Comparison of ENCODE assay signal across 10 cellular contexts in genomic region chr22:46050916-46051614, GRCh38.
DNase-seq lines count a peak whose midpoint lies in the region; ATAC-seq and TF ChIP-seq lines count a peak whose summit lies in the region.
"Had no signal": no experiment of that assay in that cellular context is flagged by ENCODE, and none has a peak within 500 bp of the region (broad histone marks: within the 10 kb centered on the region; RNA-seq: fewer than 3 reads in every experiment).

No MANE protein-coding gene starts in this region.

- no peak overlapping the region for H3K4me3 ChIP-seq in coronary artery
- H3K4me3 ChIP-seq in mucosa of stomach (ENCODE audit: low read length) = no peak overlapping the region
- H3K4me3 ChIP-seq in thoracic aorta = no peak overlapping the region

- H3K36me3 Mint-ChIP-seq in activated CD4-positive, alpha-beta T cell treated with anti-CD3 and anti-CD28 coated beads, Interleukin-2, amount 10 ng/mL, durations not matched to agents 7 days and 5 days (ENCODE audit: low read depth) = no peaks in the 10 kb centered on the region
- H3K36me3 Mint-ChIP-seq in stimulated activated effector memory CD8-positive, alpha-beta T cell treated with anti-CD3 and anti-CD28 coated beads, Interleukin-12 subunit alpha, Interleukin-12 subunit beta, amount 100 ng/mL, for 72 hours = no peaks in the 10 kb centered on the region

- POLR2A ChIA-PET in activated CD4-positive, alpha-beta T cell treated with anti-CD3 and anti-CD28 coated beads, Interleukin-2, amount 10 ng/mL, durations not matched to agents 7 days and 5 days (lab: Charles Lee) = no interaction called here

- H3K27me3 ChIP-seq in mucosa of stomach (ENCODE audit: control insufficient read depth, insufficient read depth, low read length) (no peaks in the 10 kb centered on the region), thoracic aorta (replicated peaks; ENCODE audit: insufficient read depth) (no peaks in the 10 kb centered on the region)

- no peaks in the 10 kb centered on the region for H3K9me3 ChIP-seq in mucosa of stomach (ENCODE audit: control insufficient read depth, low read length)
- H3K9me3 ChIP-seq in thoracic aorta = no peaks in the 10 kb centered on the region

- ATAC-seq in thoracic aorta (ENCODE audit: insufficient number of reproducible peaks, low FRiP score, low read depth) = no peak
- ATAC-seq in stimulated activated effector memory CD8-positive, alpha-beta T cell treated with anti-CD3 and anti-CD28 coated beads, Interleukin-12 subunit alpha, Interleukin-12 subunit beta, amount 100 ng/mL, for 72 hours = no peak

- H3K36me3 ChIP-seq in mucosa of stomach (ENCODE audit: control insufficient read depth, insufficient read depth, low read length) (no peaks in the 10 kb centered on the region), thoracic aorta (no peaks in the 10 kb centered on the region)

- TF ChIP-seq CTCF in coronary artery (IDR thresholded peaks at IDR 0.05) (no peak), thoracic aorta (IDR thresholded peaks at IDR 0.05) (no peak), GM20000 (IDR thresholded peaks at IDR 0.05; ENCODE audit: extremely low read depth, missing control alignments) (no peak)

- no peak overlapping the region for H3K4me3 Mint-ChIP-seq in activated CD4-positive, alpha-beta T cell treated with anti-CD3 and anti-CD28 coated beads, Interleukin-2, amount 10 ng/mL, durations not matched to agents 7 days and 5 days
- H3K4me3 Mint-ChIP-seq in stimulated activated effector memory CD8-positive, alpha-beta T cell treated with anti-CD3 and anti-CD28 coated beads, Interleukin-12 subunit alpha, Interleukin-12 subunit beta, amount 100 ng/mL, for 72 hours = no peak overlapping the region

- H3K4me1 ChIP-seq in mucosa of stomach (ENCODE audit: control insufficient read depth, insufficient read depth, low read length) = peaks cover 80% of the 10 kb centered on the region
- peaks cover 47 to 84% of the 10 kb centered on the region in 2 donors for H3K4me1 ChIP-seq in thoracic aorta (ENCODE audit: control insufficient read depth in 1 of 2, low read depth in 2 of 2)

- CTCF ChIA-PET in activated CD4-positive, alpha-beta T cell treated with anti-CD3 and anti-CD28 coated beads, Interleukin-2, amount 10 ng/mL, durations not matched to agents 7 days and 5 days (lab: Charles Lee) = interaction anchor here (0.9 to 1.5 kb wide), 3 partner anchors 37 to 45 kb away, joined by 3 to 4 read pairs (median 3); no protein-coding TSS in a partner anchor

- H3K27ac ChIP-seq in coronary artery (peak overlapping the region; percentile 98 to 100), thoracic aorta (peak overlapping the region; percentile 97)

- DNase-seq in activated CD4-positive, alpha-beta T cell treated with anti-CD3 and anti-CD28 coated beads, Interleukin-2, amount 10 ng/mL, durations not matched to agents 7 days and 5 days = no peak
- no peak for DNase-seq in activated CD4-positive, alpha-beta T cell treated with anti-CD3 and anti-CD28 coated beads for 1 hour
- peak; percentile 69 for DNase-seq in coronary artery (ENCODE audit: low spot score)
- no peak for DNase-seq in thoracic aorta (ENCODE audit: low spot score)
- no peak for DNase-seq in GM20000 (ENCODE audit: low spot score)
- DNase-seq in NCI-H2107 (lab: John Stamatoyannopoulos, UW) = no peak
- DNase-seq in stimulated activated effector memory CD8-positive, alpha-beta T cell treated with anti-CD3 and anti-CD28 coated beads, Interleukin-12 subunit alpha, Interleukin-12 subunit beta, amount 100 ng/mL, for 72 hours (ENCODE audit: low spot score in 2 of 2) = no peak
- DNase-seq: KBM-7, NCI-H510A had no signal

- H3K4me1 Mint-ChIP-seq in activated CD4-positive, alpha-beta T cell treated with anti-CD3 and anti-CD28 coated beads, Interleukin-2, amount 10 ng/mL, durations not matched to agents 7 days and 5 days = peaks cover 34% of the 10 kb centered on the region
- H3K4me1 Mint-ChIP-seq in stimulated activated effector memory CD8-positive, alpha-beta T cell treated with anti-CD3 and anti-CD28 coated beads, Interleukin-12 subunit alpha, Interleukin-12 subunit beta, amount 100 ng/mL, for 72 hours = no peaks in the 10 kb centered on the region

- H3K9me3 Mint-ChIP-seq in activated CD4-positive, alpha-beta T cell treated with anti-CD3 and anti-CD28 coated beads, Interleukin-2, amount 10 ng/mL, durations not matched to agents 7 days and 5 days = no peaks in the 10 kb centered on the region
- no peaks in the 10 kb centered on the region for H3K9me3 Mint-ChIP-seq in stimulated activated effector memory CD8-positive, alpha-beta T cell treated with anti-CD3 and anti-CD28 coated beads, Interleukin-12 subunit alpha, Interleukin-12 subunit beta, amount 100 ng/mL, for 72 hours

- peaks cover 2% of the 10 kb centered on the region for H3K27me3 Mint-ChIP-seq in activated CD4-positive, alpha-beta T cell treated with anti-CD3 and anti-CD28 coated beads, Interleukin-2, amount 10 ng/mL, durations not matched to agents 7 days and 5 days

- peak overlapping the region; percentile 97 for H3K27ac Mint-ChIP-seq in activated CD4-positive, alpha-beta T cell treated with anti-CD3 and anti-CD28 coated beads, Interleukin-2, amount 10 ng/mL, durations not matched to agents 7 days and 5 days
- no peak overlapping the region for H3K27ac Mint-ChIP-seq in stimulated activated effector memory CD8-positive, alpha-beta T cell treated with anti-CD3 and anti-CD28 coated beads, Interleukin-12 subunit alpha, Interleukin-12 subunit beta, amount 100 ng/mL, for 72 hours

- H3K9ac ChIP-seq in mucosa of stomach (ENCODE audit: low read length) = peak overlapping the region; percentile 78
